8 cellular contexts compared by ENCODE assay signal in the genomic region with DNA sequence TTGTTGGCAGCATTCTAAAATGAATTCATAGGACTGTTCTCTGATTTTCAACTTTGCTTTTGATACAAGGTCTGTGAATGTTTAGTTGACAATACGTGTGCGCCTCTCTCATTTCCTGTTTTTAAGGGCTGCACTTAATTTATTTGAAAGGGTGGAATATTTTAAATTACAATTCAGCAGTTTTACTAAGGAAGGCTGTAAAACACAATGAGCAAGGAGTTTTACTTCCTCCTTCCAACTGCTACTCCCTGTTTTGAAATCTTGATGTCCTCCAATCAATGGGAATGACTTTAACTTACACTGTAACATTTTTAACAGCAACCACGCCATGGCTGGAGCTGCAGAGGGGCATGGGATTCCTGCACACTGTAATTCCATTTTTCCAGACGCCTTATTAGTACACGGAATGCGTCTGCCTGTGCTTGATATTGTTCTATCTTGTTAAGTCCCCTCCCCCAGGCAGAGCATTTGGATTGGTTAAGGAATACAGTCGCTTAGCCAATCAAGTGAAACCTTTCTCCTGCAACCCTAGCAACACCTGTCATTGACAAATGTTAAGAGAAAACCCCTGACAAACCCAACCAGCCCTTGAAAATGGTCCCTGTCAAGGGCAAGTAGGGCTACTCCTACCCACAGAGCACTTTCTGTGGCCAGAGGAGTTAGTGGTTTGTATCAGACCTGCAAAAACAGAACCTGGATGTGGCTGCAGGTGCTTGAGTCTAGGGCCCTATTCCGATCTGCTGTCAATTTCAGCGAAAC. TPM values are rescaled to one million over a fixed set of nuclear protein-coding genes. Genes with fewer than 3 reads are reported as not detected.
DNase-seq lines count a peak whose midpoint lies in the region; ATAC-seq, FAIRE-seq and TF ChIP-seq lines count a peak whose summit lies in the region.

No MANE protein-coding gene starts in this region.

- no peaks in the 10 kb centered on the region for H3K9me3 Mint-ChIP-seq in naive B cell

- 29 to 33% (median 30%) methylated on average over 9 of the region's 9 CpGs for WGBS in ovary, 3 donors

- peak overlapping the region; percentile 29 to 76 (median 49) for H3K4me3 Mint-ChIP-seq in naive B cell

- no peaks in the 10 kb centered on the region for H3K36me3 ChIP-seq in bronchial epithelial cell (ENCODE audit: control insufficient read depth, insufficient read depth, low read length)
- H3K36me3 ChIP-seq in ovary: no peaks in the 10 kb centered on the region

- intact Hi-C loops in ovary (cut with DNase I): no loop called here

- no peak for TF ChIP-seq EP300 in ovary (IDR thresholded peaks at IDR 0.05)

- ATAC-seq in GM21390 (IDR thresholded peaks at IDR 0.05; ENCODE audit: unreplicated experiment) (peak; percentile 99), HG03565 (IDR thresholded peaks at IDR 0.05; ENCODE audit: unreplicated experiment) (peak; percentile 100), naive B cell (ENCODE audit: low read depth in 2 of 2) (peak; percentile 82 to 87)

- TF ChIP-seq POLR2A in ovary (IDR thresholded peaks at IDR 0.05): no peak

- H3K27ac ChIP-seq in ovary: no peak overlapping the region

- H3K27me3 ChIP-seq in bronchial epithelial cell (ENCODE audit: control insufficient read depth, insufficient read depth, low read length) (no peaks in the 10 kb centered on the region), ovary (no peaks in the 10 kb centered on the region)

- peak overlapping the region; percentile 28 for H3K4me3 ChIP-seq in GM12864 (ENCODE audit: low read depth, low read length)
- H3K4me3 ChIP-seq in bronchial epithelial cell (ENCODE audit: low read depth, low read length): no peak overlapping the region
- no peak overlapping the region for H3K4me3 ChIP-seq in ovary

- peak overlapping the region in 2 of 6 donors; percentile 61 to 63 for H3K27ac Mint-ChIP-seq in naive B cell

- no peak for TF ChIP-seq CTCF in GM12864 (IDR thresholded peaks at IDR 0.05; ENCODE audit: low read depth, low read length, missing control alignments)
- TF ChIP-seq CTCF in bronchial epithelial cell (IDR thresholded peaks at IDR 0.05; ENCODE audit: insufficient read depth, low read length, severe bottlenecking): no peak
- no peak for TF ChIP-seq CTCF in ovary (IDR thresholded peaks at IDR 0.05)

- peaks cover 1% of the 10 kb centered on the region for H3K4me1 ChIP-seq in ovary (ENCODE audit: insufficient read depth)

- peaks cover 0 to 4% of the 10 kb centered on the region in 2 donors for H3K36me3 Mint-ChIP-seq in naive B cell

- H3K27me3 Mint-ChIP-seq in naive B cell: peaks cover 0 to 8% (median 0%) of the 10 kb centered on the region in 3 donors

- no peak for FAIRE-seq in bronchial epithelial cell (lab: Jason Lieb, UNC)

- DNase-seq in GM12864 (ENCODE audit: low read depth) (peak; percentile 97), bronchial epithelial cell (ENCODE audit: low read depth) (peak; percentile 60), naive B cell (no peak), NCI-H226 (no peak), ovary (no peak)
- no peak for DNase-seq in stimulated activated CD4-positive, alpha-beta T cell treated with anti-CD3 and anti-CD28 coated beads, Interleukin-2, amount 100 ng/mL, for 48 hours

- no peaks in the 10 kb centered on the region for H3K9me3 ChIP-seq in ovary

- H3K4me1 Mint-ChIP-seq in naive B cell: peaks cover 13 to 30% (median 22%) of the 10 kb centered on the region in 3 donors

RNA-seq across cellular contexts. Expression of a gene that starts 12.5 kb away (rescaled TPM):
- total RNA-seq in bronchial epithelial cell (5.6 and 5.8 TPM in 2 replicates), ovary (10 to 100 TPM in 5 of 7 donors, 1 to 10 TPM in 2; 8.7 to 15.3 (median 13.4) TPM)
- polyA plus RNA-seq in naive B cell (ENCODE audit: low read depth in 6 of 6) (1 to 10 TPM in 5 of 6 donors, under 1 TPM in 1; 0.65 to 1.5 (median 1.4) TPM), ovary (10 to 100 TPM in 1 of 2 donors, 1 to 10 TPM in 1; 4.1 to 10.6 TPM)

Comparison
In these comparisons a context has a peak if more than half of its experiments do, and no peak if none do; other contexts are left out.
1. DNase-seq: peak in GM12864 (single experiment) and bronchial epithelial cell (single experiment); none in naive B cell (single experiment), NCI-H226 (single experiment), ovary (0 of 5) and stimulated activated CD4-positive, alpha-beta T cell treated with anti-CD3 and anti-CD28 coated beads, Interleukin-2, amount 100 ng/mL, for 48 hours (0 of 2).
2. Peak in every context shown above with its lines, with median percentiles within 50 percentile points of each other: ATAC-seq.